8 cellular contexts compared by ENCODE assay signal in the genomic region with DNA sequence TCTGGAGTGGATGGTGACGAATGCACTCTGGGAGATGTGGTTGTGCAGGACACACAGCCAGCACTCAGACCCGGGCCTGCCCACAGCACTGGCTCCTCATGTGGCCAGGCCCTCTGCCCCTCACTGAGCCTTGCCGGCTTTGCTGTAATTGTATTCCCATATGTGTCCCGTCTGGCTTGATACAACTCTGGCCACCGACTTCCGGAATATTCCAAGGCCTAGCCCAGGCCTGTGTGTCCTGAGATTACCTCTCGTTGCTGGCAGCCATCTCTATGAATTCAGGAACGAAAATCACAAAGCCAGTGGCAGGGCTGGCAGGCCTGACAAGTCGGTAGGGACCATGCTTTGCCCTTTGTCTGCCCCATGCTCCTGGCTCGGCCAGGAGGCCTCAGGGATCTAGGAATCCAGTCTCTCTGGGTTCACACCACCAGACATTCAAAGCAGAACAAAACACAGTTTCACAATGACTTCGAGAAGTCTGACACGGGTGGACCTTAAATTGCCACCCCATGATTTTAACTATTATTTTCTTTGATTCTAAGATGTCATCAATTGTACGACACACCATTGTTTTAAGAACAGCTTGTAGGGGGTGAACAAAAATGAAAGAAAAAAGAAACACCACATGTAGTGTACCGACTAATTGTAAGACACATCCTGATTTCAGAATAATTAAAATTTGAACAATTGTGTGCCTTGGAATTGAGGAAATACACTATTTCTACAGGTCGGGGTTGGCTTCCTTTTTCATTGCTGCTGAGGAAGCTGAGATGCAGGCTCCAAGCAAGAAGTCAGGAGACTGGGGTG.
A peak's percentile ranks its signal among the peaks of the same experiment; 100 is the strongest.
DNase-seq lines count a peak whose midpoint lies in the region; ATAC-seq, FAIRE-seq and TF ChIP-seq lines count a peak whose summit lies in the region.
"Not testable (repeated sequence)": the region's sequence is repeated elsewhere in the genome, so short reads cannot be mapped to it uniquely, and the experiment has no call there.

No MANE protein-coding gene starts in this region.

- TF ChIP-seq EP300 in gastroesophageal sphincter (IDR thresholded peaks at IDR 0.05) = not testable (repeated sequence)

- TF ChIP-seq POLR2A in endothelial cell of umbilical vein (IDR thresholded peaks at IDR 0.05; ENCODE audit: low read depth, low read length); gastroesophageal sphincter (IDR thresholded peaks at IDR 0.05): not testable (repeated sequence)

- not testable (repeated sequence) for H3K79me2 ChIP-seq in endothelial cell of umbilical vein (ENCODE audit: control insufficient read depth, insufficient read depth, low read length)

- 65 to 96% methylated on average over 4 of the region's 15 CpGs for WGBS in gastroesophageal sphincter (ENCODE audit: low coverage in 1 of 2), 2 donors
- WGBS in heart right ventricle, 2 donors = 38 to 40% methylated on average over 13 of the region's 15 CpGs
- 49% methylated on average over 13 of the region's 15 CpGs for WGBS in right cardiac atrium
- 20 to 29% (median 27%) methylated on average over 12 to 13 of the region's 15 CpGs for WGBS in psoas muscle, 3 donors

- H3K4me3 ChIP-seq in endothelial cell of umbilical vein (replicated peaks in 1 of 3; ENCODE audit: insufficient read depth in 1 of 3, low read depth in 1 of 3, low read length in 3 of 3); gastroesophageal sphincter; heart right ventricle; right cardiac atrium (ENCODE audit: low read length); psoas muscle; subcutaneous abdominal adipose tissue (ENCODE audit: low read depth in 1 of 5, low read length in 5 of 5): not testable (repeated sequence)

- H4K20me1 ChIP-seq in endothelial cell of umbilical vein (replicated peaks; ENCODE audit: control insufficient read depth, extremely low read depth, insufficient read depth, low read length) = not testable (repeated sequence)

- not testable (repeated sequence) for H3K9me1 ChIP-seq in endothelial cell of umbilical vein (replicated peaks; ENCODE audit: control insufficient read depth, extremely low read depth, insufficient read depth, low read length)

- POLR2A ChIA-PET in endothelial cell of umbilical vein (lab: Charles Lee) = not testable (repeated sequence)

- CTCF ChIA-PET in endothelial cell of umbilical vein (lab: Charles Lee) = not testable (repeated sequence)

- intact Hi-C loops in endothelial cell of umbilical vein (cut with micrococcal nuclease); heart right ventricle (cut with DNase I); right cardiac atrium (cut with DNase I); psoas muscle (cut with DNase I): not testable (repeated sequence)

- dilution Hi-C loops in endothelial cell of umbilical vein (cut with MboI; ENCODE audit: extremely low pct_ligation_motif_present, low sequenced_read_pairs) = not testable (repeated sequence)

- not testable (repeated sequence) for H2AFZ ChIP-seq in endothelial cell of umbilical vein (ENCODE audit: low read depth, low read length)

- not testable (repeated sequence) for TF ChIP-seq CTCF in endothelial cell of umbilical vein (IDR thresholded peaks at IDR 0.05; ENCODE audit: extremely low read depth in 1 of 2, insufficient read depth in 1 of 2, low read depth in 1 of 2, low read length in 2 of 2); gastroesophageal sphincter (IDR thresholded peaks at IDR 0.05); heart right ventricle (IDR thresholded peaks at IDR 0.05); psoas muscle (IDR thresholded peaks at IDR 0.05)

- H3K36me3 ChIP-seq in endothelial cell of umbilical vein (ENCODE audit: control insufficient read depth in 2 of 2, extremely low read depth in 1 of 2, insufficient read depth in 2 of 2, low read length in 2 of 2); gastroesophageal sphincter; heart right ventricle; psoas muscle (ENCODE audit: insufficient read depth in 1 of 2, low read depth in 1 of 2); subcutaneous abdominal adipose tissue (ENCODE audit: control insufficient read depth in 5 of 5, insufficient read depth in 5 of 5, low read length in 5 of 5): not testable (repeated sequence)

- H3K27ac ChIP-seq in endothelial cell of umbilical vein (ENCODE audit: insufficient read depth, low read depth, low read length) (peak overlapping the region; percentile 34), heart right ventricle (peak overlapping the region in 7 of 10 donors; percentile 19 to 73 (median 62)), subcutaneous abdominal adipose tissue (ENCODE audit: low read depth, low read length) (peak overlapping the region; percentile 46)
- not testable (repeated sequence) for H3K27ac ChIP-seq in gastroesophageal sphincter; right cardiac atrium (ENCODE audit: low read length); psoas muscle

- H3K9me3 ChIP-seq in endothelial cell of umbilical vein (replicated peaks; ENCODE audit: control insufficient read depth, insufficient read depth, low read length); gastroesophageal sphincter; heart right ventricle; right cardiac atrium (ENCODE audit: control insufficient read depth, low read length); psoas muscle; subcutaneous abdominal adipose tissue (ENCODE audit: control insufficient read depth in 5 of 5, low read length in 5 of 5): not testable (repeated sequence)

- DNase-seq in HTR-8/SVneo (ENCODE audit: insufficient read length, low spot score); psoas muscle: not testable (repeated sequence)
- DNase-seq in endothelial cell of umbilical vein (ENCODE audit: low read depth, low spot score) (peak; percentile 60), heart right ventricle (peak; percentile 17 to 45), right cardiac atrium (peak in 2 of 3 donors; percentile 46 to 58), myocyte (ENCODE audit: low read depth) (peak; percentile 8)

- ATAC-seq in gastroesophageal sphincter (peak; percentile 60), heart right ventricle (peak; percentile 66 to 92 (median 88)), right cardiac atrium (peak; percentile 76 to 83), psoas muscle (peak; percentile 56 to 71 (median 66))

- not testable (repeated sequence) for H3K27me3 ChIP-seq in endothelial cell of umbilical vein (ENCODE audit: control insufficient read depth in 2 of 2, insufficient read depth in 2 of 2, low read length in 2 of 2); gastroesophageal sphincter; heart right ventricle; right cardiac atrium (ENCODE audit: control insufficient read depth, insufficient read depth); psoas muscle (ENCODE audit: insufficient read depth in 3 of 3, low read length in 2 of 3); subcutaneous abdominal adipose tissue (ENCODE audit: control insufficient read depth in 5 of 5, insufficient read depth in 4 of 5, low read length in 5 of 5)

- TSS peak; percentile 36 for BruUV-seq in endothelial cell of umbilical vein (replicated peaks; lab: Mats Ljungman, UMichigan)

- H3K4me1 ChIP-seq in endothelial cell of umbilical vein (ENCODE audit: control insufficient read depth, extremely low read depth, insufficient read depth, low read length); gastroesophageal sphincter; right cardiac atrium (ENCODE audit: control insufficient read depth, insufficient read depth, low read length); psoas muscle; subcutaneous abdominal adipose tissue (ENCODE audit: control insufficient read depth in 5 of 5, insufficient read depth in 5 of 5, low read length in 5 of 5): not testable (repeated sequence)
- H3K4me1 ChIP-seq in heart right ventricle = peaks cover 0 to 11% (median 0%) of the 10 kb centered on the region in 9 donors

- H3K9ac ChIP-seq in endothelial cell of umbilical vein (replicated peaks; ENCODE audit: extremely low read depth, insufficient read depth, low read length); subcutaneous abdominal adipose tissue (ENCODE audit: low read length in 5 of 5): not testable (repeated sequence)

- H3K4me2 ChIP-seq in endothelial cell of umbilical vein (ENCODE audit: insufficient read depth, low read length) = not testable (repeated sequence)

- FAIRE-seq in HTR-8/SVneo (lab: Jason Lieb, UNC) (peak; percentile 13), endothelial cell of umbilical vein (lab: Jason Lieb, UNC) (peak; percentile 92)
